In the genomic region with DNA sequence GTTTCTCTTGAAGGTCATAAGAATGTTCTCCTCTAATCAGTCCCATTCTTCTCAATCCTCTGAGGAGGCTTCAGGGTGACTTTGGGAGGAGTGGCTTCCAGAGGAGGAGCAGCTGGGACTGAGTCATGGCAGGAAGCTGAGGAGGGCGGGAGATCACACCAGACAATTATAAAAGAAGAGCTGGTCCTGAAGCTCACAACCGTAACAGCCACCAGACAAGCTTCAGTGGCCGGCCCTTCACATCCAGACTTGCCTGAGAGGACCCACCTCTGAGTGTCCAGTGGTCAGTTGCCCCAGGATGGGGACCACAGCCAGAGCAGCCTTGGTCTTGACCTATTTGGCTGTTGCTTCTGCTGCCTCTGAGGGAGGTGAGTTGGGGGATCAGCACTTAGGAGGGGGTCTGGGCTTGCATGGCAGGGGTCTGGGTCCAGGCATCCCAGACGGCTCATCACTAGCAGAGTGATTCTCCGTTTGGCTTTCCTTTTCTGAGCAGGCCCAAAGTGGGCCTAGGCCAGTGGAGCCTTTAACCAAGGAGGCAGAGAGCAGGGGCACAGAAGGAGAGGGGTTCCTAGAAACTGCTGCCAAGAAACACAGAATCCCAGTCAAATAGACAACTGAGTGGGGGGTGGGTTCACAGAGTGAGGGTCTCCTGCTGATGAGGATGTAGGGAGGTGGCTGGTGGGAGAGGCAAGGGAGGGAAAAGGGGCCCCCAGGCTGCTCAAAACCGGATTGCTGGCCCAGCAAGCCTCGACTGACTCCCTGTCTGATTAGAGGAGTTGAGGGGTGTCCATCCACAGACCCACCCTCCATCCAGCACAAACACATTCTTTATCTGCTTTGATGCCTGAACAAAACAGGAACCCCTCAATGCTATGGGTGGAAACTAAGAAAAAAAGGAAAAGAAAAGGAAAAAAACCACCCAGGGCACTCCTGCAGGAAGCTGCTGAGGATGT, we compare ENCODE assay signal across 8 cellular contexts. TPM values are rescaled to one million over a fixed set of nuclear protein-coding genes. Genes with fewer than 3 reads are reported as not detected.
DNase-seq lines count a peak whose midpoint lies in the region; ATAC-seq and TF ChIP-seq lines count a peak whose summit lies in the region.

A gene (plus strand): TSS at position 198 of the 953 bp plus-strand sequence. CDS start 101 bp downstream, at position 299.

- TF ChIP-seq CTCF in left ventricle myocardium inferior (IDR thresholded peaks at IDR 0.05; ENCODE audit: borderline replicate concordance) (no peak), spleen (IDR thresholded peaks at IDR 0.05 in 8 of 11, conservative IDR thresholded peaks at IDR 0.05 in 3 of 11) (no peak)

- H3K4me1 ChIP-seq in left ventricle myocardium inferior (peaks cover 27% of the 10 kb centered on the region), spleen (peaks cover 0 to 18% (median 0%) of the 10 kb centered on the region in 6 donors)

- DNase-seq in activated CD4-positive, alpha-beta memory T cell treated with anti-CD3 and anti-CD28 coated beads, Interleukin-2, amount 10 ng/mL, durations not matched to agents 7 days and 5 days, result no peak
- no peak for DNase-seq in activated CD4-positive, alpha-beta memory T cell treated with anti-CD3 and anti-CD28 coated beads for 36 hours
- DNase-seq in left ventricle myocardium inferior, result peak; percentile 61
- DNase-seq in spleen, result peak; percentile 47
- no peak for DNase-seq in NCI-H2029 treated with DMSO at 0.1 percent for 48 hours (lab: John Stamatoyannopoulos, UW)
- DNase-seq in HEK293T (ENCODE audit: extremely low spot score), result no peak
- no peak for DNase-seq in midbrain (lab: John Stamatoyannopoulos, UW)

- peaks cover 31% of the 10 kb centered on the region for H3K36me3 Mint-ChIP-seq in activated CD4-positive, alpha-beta memory T cell treated with anti-CD3 and anti-CD28 coated beads, Interleukin-2, amount 10 ng/mL, durations not matched to agents 7 days and 5 days (ENCODE audit: low read depth)
- H3K36me3 Mint-ChIP-seq in activated CD4-positive, alpha-beta memory T cell treated with anti-CD3 and anti-CD28 coated beads for 36 hours, result peaks cover 21% of the 10 kb centered on the region
- peaks cover 45% of the 10 kb centered on the region for H3K36me3 Mint-ChIP-seq in activated T-helper 17 cell treated with anti-CD3 and anti-CD28 coated beads, Interleukin-2, amount 50 U/mL, for 72 hours (ENCODE audit: low read depth)

- CTCF ChIA-PET in activated CD4-positive, alpha-beta memory T cell treated with anti-CD3 and anti-CD28 coated beads, Interleukin-2, amount 10 ng/mL, durations not matched to agents 7 days and 5 days (lab: Charles Lee), result interaction anchor here (0.5 to 1.0 kb wide), 3 partner anchors 24 to 414 kb away, joined by 3 to 4 read pairs (median 3); no protein-coding TSS in a partner anchor
- CTCF ChIA-PET in activated CD4-positive, alpha-beta memory T cell treated with anti-CD3 and anti-CD28 coated beads for 36 hours (lab: Charles Lee), result no interaction called here
- CTCF ChIA-PET in HEK293T (lab: Yijun Ruan, JAX), result interaction anchor here (0.7 to 1.1 kb wide), 2 partner anchors 22 to 40 kb away, joined by 3 read pairs; no protein-coding TSS in a partner anchor

- no peak for TF ChIP-seq POLR2A in spleen (IDR thresholded peaks at IDR 0.05)

- intact Hi-C loops in activated CD4-positive, alpha-beta memory T cell treated with anti-CD3 and anti-CD28 coated beads for 36 hours (cut with micrococcal nuclease), result no loop called here
- intact Hi-C loops in left ventricle myocardium inferior (cut with micrococcal nuclease) (no loop called here), spleen (cut with DNase I; ENCODE audit: low total_unique reads) (no loop called here)

- peak within 1 kb of the TSS; percentile 59 for H3K4me3 ChIP-seq in left ventricle myocardium inferior
- H3K4me3 ChIP-seq in spleen, result peak within 1 kb of the TSS in 2 of 8 donors; percentile 14 to 16

- ATAC-seq in activated T-helper 17 cell treated with anti-CD3 and anti-CD28 coated beads, Interleukin-2, amount 50 U/mL, for 72 hours (replicated peaks), result peak; percentile 34

- no peak within 1 kb of the TSS for H3K4me3 Mint-ChIP-seq in activated CD4-positive, alpha-beta memory T cell treated with anti-CD3 and anti-CD28 coated beads, Interleukin-2, amount 10 ng/mL, durations not matched to agents 7 days and 5 days
- no peak within 1 kb of the TSS for H3K4me3 Mint-ChIP-seq in activated CD4-positive, alpha-beta memory T cell treated with anti-CD3 and anti-CD28 coated beads for 36 hours
- H3K4me3 Mint-ChIP-seq in activated T-helper 17 cell treated with anti-CD3 and anti-CD28 coated beads, Interleukin-2, amount 50 U/mL, for 72 hours, result no peak within 1 kb of the TSS

- POLR2A ChIA-PET in activated CD4-positive, alpha-beta memory T cell treated with anti-CD3 and anti-CD28 coated beads, Interleukin-2, amount 10 ng/mL, durations not matched to agents 7 days and 5 days (lab: Charles Lee), result interaction anchor here (0.5 to 0.9 kb wide), 3 partner anchors 8 to 85 kb away, joined by 3 to 4 read pairs (median 3); no protein-coding TSS in a partner anchor
- POLR2A ChIA-PET in activated CD4-positive, alpha-beta memory T cell treated with anti-CD3 and anti-CD28 coated beads for 36 hours (lab: Charles Lee), result no interaction called here
- POLR2A ChIA-PET in HEK293T (lab: Yijun Ruan, JAX), result interaction anchor here (1.4 to 2.3 kb wide), 2 partner anchors 8 to 22 kb away, joined by 3 to 13 read pairs; a partner anchor contains a TSS

- H3K36me3 ChIP-seq in left ventricle myocardium inferior (peaks cover 44% of the 10 kb centered on the region), spleen (peaks cover 0 to 64% (median 31%) of the 10 kb centered on the region in 6 donors)

- H3K27ac ChIP-seq in left ventricle myocardium inferior (replicated peaks), result peak within 1 kb of the TSS; percentile 86
- peak within 1 kb of the TSS in 7 of 8 donors; percentile 13 to 71 (median 57) for H3K27ac ChIP-seq in spleen

- no peaks in the 10 kb centered on the region for H3K27me3 ChIP-seq in left ventricle myocardium inferior (ENCODE audit: low read depth)
- no peaks in the 10 kb centered on the region for H3K27me3 ChIP-seq in spleen (replicated peaks in 1 of 7)

- H3K9me3 ChIP-seq in left ventricle myocardium inferior (replicated peaks) (no peaks in the 10 kb centered on the region), spleen (no peaks in the 10 kb centered on the region)

- H3K9me3 Mint-ChIP-seq in activated CD4-positive, alpha-beta memory T cell treated with anti-CD3 and anti-CD28 coated beads, Interleukin-2, amount 10 ng/mL, durations not matched to agents 7 days and 5 days, result no peaks in the 10 kb centered on the region
- H3K9me3 Mint-ChIP-seq in activated CD4-positive, alpha-beta memory T cell treated with anti-CD3 and anti-CD28 coated beads for 36 hours, result no peaks in the 10 kb centered on the region
- H3K9me3 Mint-ChIP-seq in activated T-helper 17 cell treated with anti-CD3 and anti-CD28 coated beads, Interleukin-2, amount 50 U/mL, for 72 hours, result no peaks in the 10 kb centered on the region

- 60 to 72% (median 66%) methylated on average over 5 to 7 of the region's 7 CpGs for WGBS in spleen, 5 donors

- H3K4me1 Mint-ChIP-seq in activated CD4-positive, alpha-beta memory T cell treated with anti-CD3 and anti-CD28 coated beads, Interleukin-2, amount 10 ng/mL, durations not matched to agents 7 days and 5 days, result peaks cover 21% of the 10 kb centered on the region
- H3K4me1 Mint-ChIP-seq in activated CD4-positive, alpha-beta memory T cell treated with anti-CD3 and anti-CD28 coated beads for 36 hours (ENCODE audit: low read depth), result peaks cover 3% of the 10 kb centered on the region
- H3K4me1 Mint-ChIP-seq in activated T-helper 17 cell treated with anti-CD3 and anti-CD28 coated beads, Interleukin-2, amount 50 U/mL, for 72 hours, result no peaks in the 10 kb centered on the region

- peak within 1 kb of the TSS; percentile 14 for H3K27ac Mint-ChIP-seq in activated CD4-positive, alpha-beta memory T cell treated with anti-CD3 and anti-CD28 coated beads, Interleukin-2, amount 10 ng/mL, durations not matched to agents 7 days and 5 days
- no peak within 1 kb of the TSS for H3K27ac Mint-ChIP-seq in activated CD4-positive, alpha-beta memory T cell treated with anti-CD3 and anti-CD28 coated beads for 36 hours
- peak within 1 kb of the TSS; percentile 67 for H3K27ac Mint-ChIP-seq in activated T-helper 17 cell treated with anti-CD3 and anti-CD28 coated beads, Interleukin-2, amount 50 U/mL, for 72 hours

- no peaks in the 10 kb centered on the region for H3K27me3 Mint-ChIP-seq in activated CD4-positive, alpha-beta memory T cell treated with anti-CD3 and anti-CD28 coated beads, Interleukin-2, amount 10 ng/mL, durations not matched to agents 7 days and 5 days
- no peaks in the 10 kb centered on the region for H3K27me3 Mint-ChIP-seq in activated CD4-positive, alpha-beta memory T cell treated with anti-CD3 and anti-CD28 coated beads for 36 hours
- H3K27me3 Mint-ChIP-seq in activated T-helper 17 cell treated with anti-CD3 and anti-CD28 coated beads, Interleukin-2, amount 50 U/mL, for 72 hours, result no peaks in the 10 kb centered on the region

TF ChIP-seq in HEK293T, 16 proteins besides CTCF, POLR2A, EP300 and RAD21 (continues in another document):
- no peak for TF ChIP-seq CTBP1 (IDR thresholded peaks at IDR 0.05; ENCODE audit: borderline replicate concordance)
- no peak for TF ChIP-seq NFRKB (IDR thresholded peaks at IDR 0.05)
- TF ChIP-seq, protein P1, sequence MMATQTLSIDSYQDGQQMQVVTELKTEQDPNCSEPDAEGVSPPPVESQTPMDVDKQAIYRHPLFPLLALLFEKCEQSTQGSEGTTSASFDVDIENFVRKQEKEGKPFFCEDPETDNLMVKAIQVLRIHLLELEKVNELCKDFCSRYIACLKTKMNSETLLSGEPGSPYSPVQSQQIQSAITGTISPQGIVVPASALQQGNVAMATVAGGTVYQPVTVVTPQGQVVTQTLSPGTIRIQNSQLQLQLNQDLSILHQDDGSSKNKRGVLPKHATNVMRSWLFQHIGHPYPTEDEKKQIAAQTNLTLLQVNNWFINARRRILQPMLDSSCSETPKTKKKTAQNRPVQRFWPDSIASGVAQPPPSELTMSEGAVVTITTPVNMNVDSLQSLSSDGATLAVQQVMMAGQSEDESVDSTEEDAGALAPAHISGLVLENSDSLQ (IDR thresholded peaks at IDR 0.05), result no peak
- no peak for TF ChIP-seq ARNT (IDR thresholded peaks at IDR 0.05)
- no peak for TF ChIP-seq BHLHE40 (IDR thresholded peaks at IDR 0.05; ENCODE audit: borderline replicate concordance)
- TF ChIP-seq ZNF384 (IDR thresholded peaks at IDR 0.05), result no peak
- no peak for TF ChIP-seq LEF1 (IDR thresholded peaks at IDR 0.05; ENCODE audit: borderline replicate concordance)
- no peak for TF ChIP-seq L3MBTL2 (conservative IDR thresholded peaks at IDR 0.05)
- no peak for TF ChIP-seq TARDBP (IDR thresholded peaks at IDR 0.05)
- TF ChIP-seq SP1 (IDR thresholded peaks at IDR 0.05), result no peak

RNA-seq across cellular contexts. Expression of the gene that starts here (rescaled TPM):
- 1 to 10 TPM; 2.4 to 3.8 TPM for total RNA-seq in activated CD4-positive, alpha-beta memory T cell treated with anti-CD3 and anti-CD28 coated beads, Interleukin-2, amount 10 ng/mL, durations not matched to agents 7 days and 5 days
- 1 to 10 TPM; 1.1 to 1.5 TPM for total RNA-seq in activated CD4-positive, alpha-beta memory T cell treated with anti-CD3 and anti-CD28 coated beads for 36 hours
- 1 to 10 TPM; 1.1 to 2.0 TPM for total RNA-seq in activated T-helper 17 cell treated with anti-CD3 and anti-CD28 coated beads, Interleukin-2, amount 50 U/mL, for 72 hours
- total RNA-seq in left ventricle myocardium inferior (20.1 TPM), spleen (10 to 100 TPM in 5 of 7 donors, 1 to 10 TPM in 2; 6.6 to 16.5 (median 13.6) TPM)
- 1 to 10 TPM; 2.7 to 6.8 (median 6.4) TPM for polyA plus RNA-seq in spleen

Comparison
In these comparisons a context has a peak if more than half of its experiments do, and no peak if none do; other contexts are left out.
1. DNase-seq: peak in left ventricle myocardium inferior (single experiment) and spleen (single experiment); none in activated CD4-positive, alpha-beta memory T cell treated with anti-CD3 and anti-CD28 coated beads, Interleukin-2, amount 10 ng/mL, durations not matched to agents 7 days and 5 days (single experiment), activated CD4-positive, alpha-beta memory T cell treated with anti-CD3 and anti-CD28 coated beads for 36 hours (single experiment), NCI-H2029 treated with DMSO at 0.1 percent for 48 hours (single experiment), HEK293T (single experiment) and midbrain (single experiment).